27 cellular contexts compared by ENCODE assay signal in the genomic region with DNA sequence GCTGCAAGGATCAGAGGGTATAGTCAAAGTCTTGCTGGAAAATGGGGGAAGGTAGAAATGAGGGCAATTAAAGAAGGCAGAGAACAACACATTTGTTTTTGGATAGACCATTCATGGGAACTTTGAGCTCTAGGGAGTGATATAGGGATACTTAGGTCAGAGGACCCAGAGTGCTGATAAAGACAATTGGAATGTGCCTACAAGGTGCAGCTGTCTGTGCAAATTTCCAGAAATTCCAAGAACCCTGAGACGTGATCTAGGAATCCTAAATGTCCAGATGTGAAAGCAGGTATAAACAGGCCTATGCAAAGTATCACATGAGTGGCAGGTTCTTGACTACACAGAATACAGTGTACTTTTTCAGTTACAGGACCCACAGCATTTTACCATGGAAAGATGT. TPM values are rescaled to one million over a fixed set of nuclear protein-coding genes. Genes with fewer than 3 reads are reported as not detected.
A peak's percentile ranks its signal among the peaks of the same experiment; 100 is the strongest.
DNase-seq lines count a peak whose midpoint lies in the region; ATAC-seq, FAIRE-seq and TF ChIP-seq lines count a peak whose summit lies in the region.
"Had no signal": no experiment of that assay in that cellular context is flagged by ENCODE, and none has a peak within 500 bp of the region (broad histone marks: within the 10 kb centered on the region; RNA-seq: fewer than 3 reads in every experiment).

No MANE protein-coding gene starts in this region.

- no peak for FAIRE-seq in bronchial epithelial cell (lab: Jason Lieb, UNC)
- FAIRE-seq: GM12891 had no signal

- H3K27me3 ChIP-seq in bronchial epithelial cell (ENCODE audit: control insufficient read depth, insufficient read depth, low read length) = no peaks in the 10 kb centered on the region
- no peaks in the 10 kb centered on the region for H3K27me3 ChIP-seq in thyroid gland
- H3K27me3 ChIP-seq: BLaER1, gastrocnemius medialis, sigmoid colon, tibial nerve had no signal

- peak; percentile 25 for ATAC-seq in mucosa of descending colon
- ATAC-seq in HG03175 (IDR thresholded peaks at IDR 0.05; ENCODE audit: unreplicated experiment) = no peak
- ATAC-seq: activated naive CD8-positive, alpha-beta T cell treated with anti-CD3 and anti-CD28 coated beads, Interleukin-2, amount 50 U/mL, for 24 hours; gastrocnemius medialis; left cardiac atrium had no signal

- H3K4me1 ChIP-seq in mucosa of descending colon (ENCODE audit: low read depth) (peaks cover 3% of the 10 kb centered on the region), thyroid gland (peaks cover 0 to 11% of the 10 kb centered on the region in 2 donors)
- H3K4me1 ChIP-seq: prostate gland had no signal

- no peaks in the 10 kb centered on the region for H3K9me3 ChIP-seq in mucosa of descending colon
- H3K9me3 ChIP-seq in thyroid gland = no peaks in the 10 kb centered on the region
- H3K9me3 ChIP-seq: BLaER1, gastrocnemius medialis, prostate gland, sigmoid colon, tibial nerve had no signal

- peak; percentile 37 for DNase-seq in EH (ENCODE audit: low read depth)
- peak; percentile 38 for DNase-seq in HT1080 (ENCODE audit: low read depth)
- peak; percentile 87 for DNase-seq in bronchial epithelial cell (ENCODE audit: low read depth)
- DNase-seq in mucosa of descending colon = no peak
- no peak for DNase-seq in GF-D8 (lab: John Stamatoyannopoulos, UW)
- no peak for DNase-seq in thyroid gland
- no peak for DNase-seq in germinal center (ENCODE audit: low spot score)
- DNase-seq: activated gamma-delta T cell treated with Interleukin-2 at 50 U/mL for 16 hours; activated naive CD8-positive, alpha-beta T cell treated with anti-CD3 and anti-CD28 coated beads, Interleukin-2, amount 50 U/mL, for 24 hours; activated T-cell treated with anti-CD3 and anti-CD28 coated beads, Interleukin-2, amount 50 U/mL, for 24 hours; DMS 273 treated with DMSO at 0.1 percent for 48 hours; gastrocnemius medialis; H9; left cardiac atrium; naive B cell; NCI-H1436; NCI-H345; nucleus accumbens; sigmoid colon; stimulated activated CD4-positive, alpha-beta T cell treated with anti-CD3 and anti-CD28 coated beads, Interleukin-4, amount 100 ng/mL, for 24 hours; T-helper 1 cell had no signal

- WGBS in thyroid gland, 2 donors = 85 to 100% methylated on average over 1 of the region's 1 CpG

- no peak overlapping the region for H3K27ac ChIP-seq in thyroid gland
- H3K27ac ChIP-seq: BLaER1, gastrocnemius medialis, HL-60, prostate gland, sigmoid colon, tibial nerve had no signal

- no peak overlapping the region for H3K4me3 ChIP-seq in bronchial epithelial cell (ENCODE audit: low read depth, low read length)
- no peak overlapping the region for H3K4me3 ChIP-seq in mucosa of descending colon
- no peak overlapping the region for H3K4me3 ChIP-seq in thyroid gland (replicated peaks in 1 of 3)
- H3K4me3 ChIP-seq: BLaER1, gastrocnemius medialis, prostate gland, sigmoid colon, tibial nerve had no signal

- TF ChIP-seq POLR2A in thyroid gland (IDR thresholded peaks at IDR 0.05) = no peak

- H3K36me3 ChIP-seq in bronchial epithelial cell (ENCODE audit: control insufficient read depth, insufficient read depth, low read length) (no peaks in the 10 kb centered on the region), mucosa of descending colon (ENCODE audit: low read depth) (no peaks in the 10 kb centered on the region), thyroid gland (no peaks in the 10 kb centered on the region)
- H3K36me3 ChIP-seq: gastrocnemius medialis, prostate gland, sigmoid colon, tibial nerve had no signal

- intact Hi-C loops in mucosa of descending colon (cut with DNase I, micrococcal nuclease) = no loop called here
- intact Hi-C loops in thyroid gland (cut with DNase I) = no loop called here

- no peak for TF ChIP-seq CTCF in bronchial epithelial cell (IDR thresholded peaks at IDR 0.05; ENCODE audit: insufficient read depth, low read length, severe bottlenecking)
- no peak for TF ChIP-seq CTCF in mucosa of descending colon (IDR thresholded peaks at IDR 0.05)
- TF ChIP-seq CTCF in thyroid gland (IDR thresholded peaks at IDR 0.05) = no peak

RNA-seq across cellular contexts. Expression of a gene that starts 24.2 kb away (rescaled TPM):
- total RNA-seq in HT1080 (2014; rRNA removed; shearing (Covaris generic)) = 8.5 and 10.3 TPM in 2 replicates
- polyA plus RNA-seq in HT1080 (2015; cell fraction: cytosol; rRNA removed) = 6.4 and 7.3 TPM in 2 replicates
- polyA plus RNA-seq in HT1080 (2015; cell fraction: nucleus; rRNA removed) = 5.6 and 6.8 TPM in 2 replicates
- total RNA-seq in bronchial epithelial cell (16.5 and 16.6 TPM in 2 replicates), mucosa of descending colon (10 to 100 TPM; 61.8 to 94.1 (median 73.4) TPM), thyroid gland (10 to 100 TPM; 48.9 to 75.8 (median 63.2) TPM)

Comparison
In these comparisons a context has a peak if more than half of its experiments do, and no peak if none do; other contexts are left out.
1. DNase-seq: peak in EH (single experiment), HT1080 (single experiment) and bronchial epithelial cell (single experiment); none in mucosa of descending colon (0 of 3), GF-D8 (single experiment), thyroid gland (0 of 2) and germinal center (single experiment).